In genomic region chr1:193190096-193190744, GRCh38 we compare ENCODE assay signal across 9 cellular contexts. TPM values are rescaled to one million over a fixed set of nuclear protein-coding genes. Genes with fewer than 3 reads are reported as not detected.
DNase-seq lines count a peak whose midpoint lies in the region; ATAC-seq and TF ChIP-seq lines count a peak whose summit lies in the region.
"Had no signal": no experiment of that assay in that cellular context is flagged by ENCODE, and none has a peak within 500 bp of the region (broad histone marks: within the 10 kb centered on the region; RNA-seq: fewer than 3 reads in every experiment).

No MANE protein-coding gene starts in this region.

- peak overlapping the region in 1 of 2 donors; percentile 74 for H3K4me3 Mint-ChIP-seq in effector memory CD8-positive, alpha-beta T cell
- H3K4me3 Mint-ChIP-seq in osteocyte (ENCODE audit: unreplicated experiment) (no peak overlapping the region), immature natural killer cell (no peak overlapping the region)

- CTCF ChIA-PET in GM10248 (lab: Yijun Ruan, JAX) = interaction anchor here (1.3 to 1.5 kb wide), 3 partner anchors 16 to 383 kb away, joined by 3 to 5 read pairs (median 3); no protein-coding TSS in a partner anchor

- no peak for DNase-seq in GM10248 (ENCODE audit: extremely low spot score)
- DNase-seq in KBM-7 = peak; percentile 9
- DNase-seq in effector memory CD8-positive, alpha-beta T cell = no peak
- DNase-seq in osteocyte (ENCODE audit: extremely low spot score, unreplicated experiment) = no peak
- DNase-seq in SW 1271 (lab: John Stamatoyannopoulos, UW) = no peak
- no peak for DNase-seq in immature natural killer cell
- no peak for DNase-seq in DMS153 (lab: John Stamatoyannopoulos, UW)
- DNase-seq: mesendoderm had no signal

- H3K36me3 Mint-ChIP-seq in effector memory CD8-positive, alpha-beta T cell (ENCODE audit: insufficient read depth) = peaks cover 7% of the 10 kb centered on the region
- H3K36me3 Mint-ChIP-seq in osteocyte (ENCODE audit: unreplicated experiment) (peaks cover 10% of the 10 kb centered on the region), immature natural killer cell (peaks cover 0 to 4% (median 4%) of the 10 kb centered on the region in 3 donors)

- H3K27ac Mint-ChIP-seq in effector memory CD8-positive, alpha-beta T cell = peak overlapping the region; percentile 11 to 61
- H3K27ac Mint-ChIP-seq in osteocyte (ENCODE audit: unreplicated experiment) = peak overlapping the region; percentile 79
- peak overlapping the region in 1 of 6 donors; percentile 9 for H3K27ac Mint-ChIP-seq in immature natural killer cell

- no peak for ATAC-seq in effector memory CD8-positive, alpha-beta T cell (replicated peaks)
- no peak for ATAC-seq in GM21390 (IDR thresholded peaks at IDR 0.05; ENCODE audit: unreplicated experiment)

- POLR2A ChIA-PET in GM10248 (lab: Yijun Ruan, JAX) = no interaction called here

- no peaks in the 10 kb centered on the region for H3K9me3 Mint-ChIP-seq in effector memory CD8-positive, alpha-beta T cell
- H3K9me3 Mint-ChIP-seq in osteocyte (ENCODE audit: unreplicated experiment) (no peaks in the 10 kb centered on the region), immature natural killer cell (no peaks in the 10 kb centered on the region)

- no peaks in the 10 kb centered on the region for H3K27me3 Mint-ChIP-seq in effector memory CD8-positive, alpha-beta T cell
- H3K27me3 Mint-ChIP-seq in osteocyte (ENCODE audit: unreplicated experiment) = no peaks in the 10 kb centered on the region
- H3K27me3 Mint-ChIP-seq in immature natural killer cell (ENCODE audit: low read depth in 3 of 3) = peaks cover 0 to 1% (median 0%) of the 10 kb centered on the region in 3 donors

- peak; percentile 11 for TF ChIP-seq CTCF in GM10248 (IDR thresholded peaks at IDR 0.05; ENCODE audit: control extremely low read depth, extremely low read depth, low read depth, missing control alignments)
- TF ChIP-seq CTCF in osteocyte (IDR thresholded peaks at IDR 0.05) = peak; percentile 60

- peaks cover 21 to 50% of the 10 kb centered on the region in 2 donors for H3K4me1 Mint-ChIP-seq in effector memory CD8-positive, alpha-beta T cell (ENCODE audit: low read depth in 2 of 2)
- H3K4me1 Mint-ChIP-seq in osteocyte (ENCODE audit: unreplicated experiment) (peaks cover 57% of the 10 kb centered on the region), immature natural killer cell (peaks cover 48 to 74% of the 10 kb centered on the region in 2 donors)

- in situ Hi-C loops in KBM-7 (cut with MboI; ENCODE audit: low pct_unique_long_range_greater_than_20kb, low sequenced_read_pairs) = no loop called here

RNA-seq across cellular contexts. Expression of gene B3GALT2, which starts 3.8 kb away (rescaled TPM):
- total RNA-seq in osteocyte = 30.0 and 32.1 TPM in 2 replicates
- polyA plus RNA-seq in immature natural killer cell = under 1 TPM in 1 of 3 donors, not detected in 2; 0.07 TPM
